In genomic region chr16:2752850-2753522, GRCh38 we compare ENCODE assay signal across 8 cellular contexts. TPM values are rescaled to one million over a fixed set of nuclear protein-coding genes. Genes with fewer than 3 reads are reported as not detected.
DNase-seq lines count a peak whose midpoint lies in the region; ATAC-seq and TF ChIP-seq lines count a peak whose summit lies in the region.

No MANE protein-coding gene starts in this region.

- H3K4me1 ChIP-seq in DOHH2 (ENCODE audit: control insufficient read depth, low read length) (peaks cover 38% of the 10 kb centered on the region), HUES64 (ENCODE audit: insufficient read depth, low read length) (peaks cover 11% of the 10 kb centered on the region), left ventricle myocardium inferior (peaks cover 66% of the 10 kb centered on the region)

- H3K9ac ChIP-seq in HUES64 (ENCODE audit: low read depth, low read length), result peak overlapping the region; percentile 95

- H3K79me2 ChIP-seq in DOHH2 (ENCODE audit: control insufficient read depth, low read length), result peaks cover 82% of the 10 kb centered on the region

- WGBS in HUES64, result under 1% methylated on average over 62 of the region's 72 CpGs

- H3K4me2 ChIP-seq in DOHH2 (ENCODE audit: low read length), result peak overlapping the region; percentile 80

- H3K36me3 ChIP-seq in DOHH2 (ENCODE audit: control insufficient read depth, low read length), result peaks cover 74% of the 10 kb centered on the region
- H3K36me3 ChIP-seq in HUES64 (ENCODE audit: insufficient read depth, low read length), result peaks cover 32% of the 10 kb centered on the region
- H3K36me3 ChIP-seq in left ventricle myocardium inferior, result peaks cover 11% of the 10 kb centered on the region

- DNase-seq in OCI-M1 (lab: John Stamatoyannopoulos, UW), result peak; percentile 93
- DNase-seq in amniotic epithelial cell (ENCODE audit: low read depth), result peak; percentile 76
- DNase-seq in left ventricle myocardium inferior, result peak; percentile 87
- peak; percentile 66 for DNase-seq in pons (ENCODE audit: low spot score)

- H3K4me3 ChIP-seq in DOHH2 (ENCODE audit: low read length) (peak overlapping the region; percentile 98), HUES64 (ENCODE audit: low read length) (peak overlapping the region; percentile 73), left ventricle myocardium inferior (peak overlapping the region; percentile 82)

- H3K27me3 ChIP-seq in DOHH2 (ENCODE audit: control insufficient read depth, low read length) (no peaks in the 10 kb centered on the region), HUES64 (ENCODE audit: insufficient read depth, low read length) (no peaks in the 10 kb centered on the region), left ventricle myocardium inferior (ENCODE audit: low read depth) (no peaks in the 10 kb centered on the region)

- peaks cover 7% of the 10 kb centered on the region; the same call in 1 of the 2 replicates for H3F3A ChIP-seq in DOHH2 (ENCODE audit: control insufficient read depth, insufficient read depth)

- H3K9me3 ChIP-seq in DOHH2 (ENCODE audit: control insufficient read depth, insufficient read depth, low read length) (no peaks in the 10 kb centered on the region), HUES64 (ENCODE audit: insufficient read depth, low read depth, low read length) (no peaks in the 10 kb centered on the region), left ventricle myocardium inferior (replicated peaks) (no peaks in the 10 kb centered on the region)

- H3K27ac ChIP-seq in DOHH2 (ENCODE audit: low read depth, low read length) (peak overlapping the region; percentile 93), HUES64 (ENCODE audit: low read depth, low read length) (peak overlapping the region; percentile 99), left ventricle myocardium inferior (replicated peaks) (peak overlapping the region; percentile 99)

- no peaks in the 10 kb centered on the region for H3K9me2 ChIP-seq in DOHH2 (replicated peaks; ENCODE audit: control insufficient read depth, low read length)

- no peak for TF ChIP-seq CTCF in DOHH2 (IDR thresholded peaks at IDR 0.05; ENCODE audit: low read depth, low read length, poor library complexity, severe bottlenecking)
- TF ChIP-seq CTCF in left ventricle myocardium inferior (IDR thresholded peaks at IDR 0.05; ENCODE audit: borderline replicate concordance), result no peak

- intact Hi-C loops in left ventricle myocardium inferior (cut with micrococcal nuclease), result no loop called here

- peaks cover 42% of the 10 kb centered on the region for H4K20me1 ChIP-seq in DOHH2 (ENCODE audit: control insufficient read depth, insufficient read depth, low read depth, low read length)

- ATAC-seq in GM21515 (IDR thresholded peaks at IDR 0.05; ENCODE audit: unreplicated experiment) (peak; percentile 29), HG03045 (IDR thresholded peaks at IDR 0.05; ENCODE audit: unreplicated experiment) (no peak)

RNA-seq across cellular contexts. Expression of gene SRRM2, which starts 0.5 kb away (rescaled TPM):
- polyA plus RNA-seq in HUES64 (2013, experiment 1 of 2), result 298 TPM
- polyA plus RNA-seq in HUES64 (2013, experiment 2 of 2), result 286 TPM
- total RNA-seq in left ventricle myocardium inferior, result 251 TPM

RNA-seq across cellular contexts. Expression of gene ELOB, which starts 24.1 kb away (rescaled TPM):
- polyA plus RNA-seq in HUES64 (2013, experiment 1 of 2), result 208 TPM
- polyA plus RNA-seq in HUES64 (2013, experiment 2 of 2), result 201 TPM
- total RNA-seq in left ventricle myocardium inferior, result 304 TPM

RNA-seq across cellular contexts. Expression of gene PRSS27, which starts 33.0 kb away (rescaled TPM):
- 1.6 TPM for polyA plus RNA-seq in HUES64 (2013, experiment 1 of 2)
- polyA plus RNA-seq in HUES64 (2013, experiment 2 of 2), result 1.1 TPM
- total RNA-seq in left ventricle myocardium inferior, result 0.11 TPM

RNA-seq across cellular contexts. Expression of gene PRSS33, which starts 34.4 kb away (rescaled TPM):
- polyA plus RNA-seq in HUES64 (2013, experiment 1 of 2), result not detected
- polyA plus RNA-seq in HUES64 (2013, experiment 2 of 2), result 0.51 TPM
- total RNA-seq in left ventricle myocardium inferior, result not detected

RNA-seq across cellular contexts. Expression of gene PRSS41, which starts 45.3 kb away (rescaled TPM):
- not detected for polyA plus RNA-seq in HUES64 (2013, experiment 1 of 2)
- polyA plus RNA-seq in HUES64 (2013, experiment 2 of 2), result not detected
- not detected for total RNA-seq in left ventricle myocardium inferior
